Comparison of ENCODE assay signal across 8 cellular contexts in genomic region chr16:11576427-11577289, GRCh38. TPM values are rescaled to one million over a fixed set of nuclear protein-coding genes. Genes with fewer than 3 reads are reported as not detected.
DNase-seq lines count a peak whose midpoint lies in the region; ATAC-seq and TF ChIP-seq lines count a peak whose summit lies in the region.

No MANE protein-coding gene starts in this region.

- H3K4me3 ChIP-seq in tibial nerve: no peak overlapping the region
- no peak overlapping the region for H3K4me3 ChIP-seq in esophagus squamous epithelium
- H3K4me3 ChIP-seq in dorsolateral prefrontal cortex: no peak overlapping the region

- no peak overlapping the region for H3K4me3 Mint-ChIP-seq in activated naive CD4-positive, alpha-beta T cell treated with anti-CD3 and anti-CD28 coated beads, Interleukin-2, amount 10 ng/mL, durations not matched to agents 7 days and 5 days
- peak overlapping the region; percentile 38 for H3K4me3 Mint-ChIP-seq in activated CD4-positive, alpha-beta memory T cell treated with anti-CD3 and anti-CD28 coated beads, Interleukin-2, amount 10 ng/mL, durations not matched to agents 7 days and 5 days

- no peak for TF ChIP-seq CTCF in tibial nerve (IDR thresholded peaks at IDR 0.05)
- no peak for TF ChIP-seq CTCF in esophagus squamous epithelium (IDR thresholded peaks at IDR 0.05)
- no peak for TF ChIP-seq CTCF in dorsolateral prefrontal cortex (IDR thresholded peaks at IDR 0.05 in 54 of 56, conservative IDR thresholded peaks at IDR 0.05 in 2 of 56; ENCODE audit: low read depth in 1 of 56, partially characterized antibody in 56 of 56)

- TF ChIP-seq POLR2A in tibial nerve (IDR thresholded peaks at IDR 0.05) (no peak), esophagus squamous epithelium (IDR thresholded peaks at IDR 0.05) (no peak)

- intact Hi-C loops in esophagus squamous epithelium (cut with DNase I) (no loop called here), dorsolateral prefrontal cortex (cut with DNase I) (no loop called here)

- CTCF ChIA-PET in activated naive CD4-positive, alpha-beta T cell treated with anti-CD3 and anti-CD28 coated beads, Interleukin-2, amount 10 ng/mL, durations not matched to agents 7 days and 5 days (lab: Charles Lee): interaction anchor here (0.6 kb wide), 1 partner anchor 550 kb away, joined by 4 read pairs; no protein-coding TSS in a partner anchor
- CTCF ChIA-PET in activated CD4-positive, alpha-beta memory T cell treated with anti-CD3 and anti-CD28 coated beads, Interleukin-2, amount 10 ng/mL, durations not matched to agents 7 days and 5 days (lab: Charles Lee): interaction anchor here (0.7 to 0.9 kb wide), 2 partner anchors 20 to 44 kb away, joined by 3 read pairs; no protein-coding TSS in a partner anchor

- H3K4me1 ChIP-seq in tibial nerve (peaks cover 0 to 83% (median 37%) of the 10 kb centered on the region in 4 donors), esophagus squamous epithelium (peaks cover 3 to 94% (median 25%) of the 10 kb centered on the region in 3 donors)

- POLR2A ChIA-PET in activated CD4-positive, alpha-beta memory T cell treated with anti-CD3 and anti-CD28 coated beads, Interleukin-2, amount 10 ng/mL, durations not matched to agents 7 days and 5 days (lab: Charles Lee): interaction anchor here (0.8 to 2.8 kb wide), 6 partner anchors 8 to 46 kb away, joined by 3 to 10 read pairs (median 4); no protein-coding TSS in a partner anchor

- H3K27ac Mint-ChIP-seq in activated naive CD4-positive, alpha-beta T cell treated with anti-CD3 and anti-CD28 coated beads, Interleukin-2, amount 10 ng/mL, durations not matched to agents 7 days and 5 days: peak overlapping the region; percentile 28
- H3K27ac Mint-ChIP-seq in activated CD4-positive, alpha-beta memory T cell treated with anti-CD3 and anti-CD28 coated beads, Interleukin-2, amount 10 ng/mL, durations not matched to agents 7 days and 5 days: peak overlapping the region; percentile 24

- no peak for DNase-seq in activated naive CD4-positive, alpha-beta T cell treated with anti-CD3 and anti-CD28 coated beads, Interleukin-2, amount 10 ng/mL, durations not matched to agents 7 days and 5 days
- DNase-seq in activated naive CD4-positive, alpha-beta T cell (lab: John Stamatoyannopoulos, UW): no peak
- no peak for DNase-seq in activated CD4-positive, alpha-beta memory T cell treated with anti-CD3 and anti-CD28 coated beads, Interleukin-2, amount 10 ng/mL, durations not matched to agents 7 days and 5 days
- DNase-seq in tibial nerve (ENCODE audit: low spot score in 2 of 2) (no peak), esophagus squamous epithelium (lab: John Stamatoyannopoulos, UW) (no peak), dorsolateral prefrontal cortex (no peak)
- DNase-seq in NK-92 treated with Interleukin-12 subunit alpha and Interleukin-12 subunit beta, amount 100 ng/mL, for 24 hours (lab: John Stamatoyannopoulos, UW): no peak

- peaks cover 58% of the 10 kb centered on the region for H3K36me3 Mint-ChIP-seq in activated naive CD4-positive, alpha-beta T cell treated with anti-CD3 and anti-CD28 coated beads, Interleukin-2, amount 10 ng/mL, durations not matched to agents 7 days and 5 days
- H3K36me3 Mint-ChIP-seq in activated CD4-positive, alpha-beta memory T cell treated with anti-CD3 and anti-CD28 coated beads, Interleukin-2, amount 10 ng/mL, durations not matched to agents 7 days and 5 days (ENCODE audit: low read depth): peaks cover 56% of the 10 kb centered on the region

- peak; percentile 61 for ATAC-seq in HG03095 (IDR thresholded peaks at IDR 0.05; ENCODE audit: unreplicated experiment)

- H3K9me3 ChIP-seq in tibial nerve: no peaks in the 10 kb centered on the region
- no peaks in the 10 kb centered on the region for H3K9me3 ChIP-seq in esophagus squamous epithelium

- H3K36me3 ChIP-seq in tibial nerve (no peaks in the 10 kb centered on the region), esophagus squamous epithelium (no peaks in the 10 kb centered on the region)

- H3K27me3 Mint-ChIP-seq in activated naive CD4-positive, alpha-beta T cell treated with anti-CD3 and anti-CD28 coated beads, Interleukin-2, amount 10 ng/mL, durations not matched to agents 7 days and 5 days: no peaks in the 10 kb centered on the region
- no peaks in the 10 kb centered on the region for H3K27me3 Mint-ChIP-seq in activated CD4-positive, alpha-beta memory T cell treated with anti-CD3 and anti-CD28 coated beads, Interleukin-2, amount 10 ng/mL, durations not matched to agents 7 days and 5 days

- H3K4me1 Mint-ChIP-seq in activated naive CD4-positive, alpha-beta T cell treated with anti-CD3 and anti-CD28 coated beads, Interleukin-2, amount 10 ng/mL, durations not matched to agents 7 days and 5 days: peaks cover 85% of the 10 kb centered on the region
- peaks cover 79% of the 10 kb centered on the region for H3K4me1 Mint-ChIP-seq in activated CD4-positive, alpha-beta memory T cell treated with anti-CD3 and anti-CD28 coated beads, Interleukin-2, amount 10 ng/mL, durations not matched to agents 7 days and 5 days

- H3K9me3 Mint-ChIP-seq in activated naive CD4-positive, alpha-beta T cell treated with anti-CD3 and anti-CD28 coated beads, Interleukin-2, amount 10 ng/mL, durations not matched to agents 7 days and 5 days: no peaks in the 10 kb centered on the region
- no peaks in the 10 kb centered on the region for H3K9me3 Mint-ChIP-seq in activated CD4-positive, alpha-beta memory T cell treated with anti-CD3 and anti-CD28 coated beads, Interleukin-2, amount 10 ng/mL, durations not matched to agents 7 days and 5 days

- WGBS in tibial nerve, 2 donors: 74 to 77% methylated on average over 9 of the region's 9 CpGs
- 57 to 63% methylated on average over 9 of the region's 9 CpGs for WGBS in esophagus squamous epithelium, 2 donors

- H3K27ac ChIP-seq in tibial nerve (peak overlapping the region in 3 of 4 donors; percentile 5 to 79 (median 76)), esophagus squamous epithelium (peak overlapping the region in 2 of 4 donors; percentile 38 to 65), dorsolateral prefrontal cortex (peak overlapping the region in 7 of 59 donors; percentile 0 to 61 (median 18))

- H3K27me3 ChIP-seq in tibial nerve: no peaks in the 10 kb centered on the region
- no peaks in the 10 kb centered on the region for H3K27me3 ChIP-seq in esophagus squamous epithelium
- no peaks in the 10 kb centered on the region for H3K27me3 ChIP-seq in dorsolateral prefrontal cortex

- TF ChIP-seq EP300 in tibial nerve (IDR thresholded peaks at IDR 0.05): peak; percentile 66 to 74

RNA-seq across cellular contexts. Expression of gene LITAF, which starts 10.1 kb away (rescaled TPM):
- 100 to 1,000 TPM; 149 to 157 TPM for total RNA-seq in activated CD4-positive, alpha-beta memory T cell treated with anti-CD3 and anti-CD28 coated beads, Interleukin-2, amount 10 ng/mL, durations not matched to agents 7 days and 5 days
- 10 to 100 TPM; 54.8 to 73.0 (median 65.3) TPM for total RNA-seq in tibial nerve
- total RNA-seq in esophagus squamous epithelium: 10 to 100 TPM; 13.7 to 44.4 (median 34.4) TPM
- total RNA-seq in dorsolateral prefrontal cortex: 100 to 1,000 TPM in 7 of 120 experiments, 10 to 100 TPM in 113; 14.7 to 172 (median 49.8) TPM
